In genomic region chr12:124952801-124953200, GRCh38 we compare ENCODE assay signal across 18 cellular contexts.
"Had no signal": no experiment of that assay in that cellular context is flagged by ENCODE, and none has a peak within 500 bp of the region (broad histone marks: within the 10 kb centered on the region; RNA-seq: fewer than 3 reads in every experiment).

No MANE protein-coding gene starts in this region.

- H3K27me3 Mint-ChIP-seq: activated naive CD4-positive, alpha-beta T cell treated with anti-CD3 and anti-CD28 coated beads, Interleukin-2, amount 50 U/mL, for 24 hours had no signal

- DNase-seq: activated T-cell treated with anti-CD3 and anti-CD28 coated beads for 4 hours; dorsolateral prefrontal cortex; endodermal cell; erythroblast; gastrocnemius medialis; heart right ventricle; mammary epithelial cell; ovary; sigmoid colon; spleen; stimulated activated CD4-positive, alpha-beta T cell treated with anti-CD3 and anti-CD28 coated beads, Interleukin-1b, Interleukin-23, amount 100 ng/mL, for 48 hours; stomach; testis; upper lobe of right lung had no signal

- ATAC-seq: gastrocnemius medialis, heart right ventricle, left lobe of liver, upper lobe of right lung had no signal

- H3K4me1 Mint-ChIP-seq: activated naive CD4-positive, alpha-beta T cell treated with anti-CD3 and anti-CD28 coated beads, Interleukin-2, amount 50 U/mL, for 24 hours; endodermal cell had no signal

- H3K27ac Mint-ChIP-seq: activated T-helper 2 cell treated with anti-CD3 and anti-CD28 coated beads, Interferon-gamma antibody, Interleukin-2, Interleukin-4, amounts not matched to agents 10 μg/mL and 5 μg/mL and 100 μg/mL, durations not matched to agents 14 hours and 24 hours and 36 hours; endodermal cell had no signal

- H3K4me3 Mint-ChIP-seq: activated naive CD4-positive, alpha-beta T cell treated with anti-CD3 and anti-CD28 coated beads, Interleukin-2, amount 50 U/mL, for 24 hours; endodermal cell; neural crest cell had no signal

- H3K9me3 Mint-ChIP-seq: activated naive CD4-positive, alpha-beta T cell treated with anti-CD3 and anti-CD28 coated beads, Interleukin-2, amount 50 U/mL, for 24 hours; activated T-helper 2 cell treated with anti-CD3 and anti-CD28 coated beads, Interferon-gamma antibody, Interleukin-2, Interleukin-4, amounts not matched to agents 10 μg/mL and 5 μg/mL and 100 μg/mL, durations not matched to agents 14 hours and 24 hours and 36 hours; endodermal cell; neural crest cell had no signal
